Comparison of ENCODE assay signal across 21 cellular contexts in the genomic region with DNA sequence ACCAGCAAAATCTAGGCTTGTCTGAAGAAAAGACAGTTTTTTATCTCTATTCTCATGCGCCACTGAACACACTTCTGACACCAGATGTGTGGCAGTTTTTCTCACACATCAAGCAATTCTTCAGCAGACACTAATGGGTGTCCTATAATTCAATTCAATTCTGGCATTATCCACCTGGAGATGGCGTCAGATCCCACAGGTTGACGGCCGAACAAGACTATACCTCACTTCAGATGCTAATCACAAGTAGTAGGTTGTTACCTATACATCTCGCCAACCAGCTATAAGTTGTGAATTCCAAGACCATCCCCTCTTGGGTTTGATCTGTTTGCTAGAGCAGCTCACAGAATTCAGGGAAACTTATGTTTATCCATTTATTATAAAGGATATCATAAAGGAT.
"Had no signal": no experiment of that assay in that cellular context is flagged by ENCODE, and none has a peak within 500 bp of the region (broad histone marks: within the 10 kb centered on the region; RNA-seq: fewer than 3 reads in every experiment).

No MANE protein-coding gene starts in this region.

- DNase-seq: activated CD4-positive, alpha-beta T cell treated with anti-CD3 and anti-CD28 coated beads, Interleukin-2, amount 10 ng/mL, durations not matched to agents 7 days and 5 days; activated CD8-positive, alpha-beta memory T cell treated with anti-CD3 and anti-CD28 coated beads, Interleukin-2, amount 50 U/mL, for 48 hours; activated effector memory CD4-positive, alpha-beta T cell treated with Interleukin-2 at 50 U/mL for 16 hours; activated naive CD4-positive, alpha-beta T cell treated with anti-CD3 and anti-CD28 coated beads, Interleukin-2, amount 10 ng/mL, durations not matched to agents 7 days and 5 days; activated naive CD8-positive, alpha-beta T cell treated with anti-CD3 and anti-CD28 coated beads, Interleukin-2, amount 50 U/mL, for 24 hours; activated T-cell treated with anti-CD3 and anti-CD28 coated beads, Interleukin-2, amount 50 U/mL, for 48 hours; anterior cingulate cortex; central memory CD4-positive, alpha-beta T cell; gastrocnemius medialis; heart left ventricle; kidney glomerular epithelial cell; left ventricle myocardium superior; naive B cell; stimulated activated CD4-positive, alpha-beta T cell treated with anti-CD3 and anti-CD28 coated beads, Interleukin-12 subunit alpha, Interleukin-12 subunit beta, amount 100 ng/mL, for 4 hours; stimulated activated CD4-positive, alpha-beta T cell treated with anti-CD3 and anti-CD28 coated beads, Interleukin-1b, Interleukin-23, amount 100 ng/mL, for 48 hours; stimulated activated naive CD4-positive, alpha-beta T cell treated with Interleukin-2 at 50 U/mL for 16 hours; thyroid gland had no signal

- H3K36me3 ChIP-seq: colonic mucosa, neural progenitor cell, thyroid gland had no signal

- ATAC-seq: activated CD4-positive, CD25-positive, alpha-beta regulatory T cell treated with anti-CD3 and anti-CD28 coated beads, Interleukin-2, amount 50 U/mL, for 24 hours; activated naive CD8-positive, alpha-beta T cell treated with anti-CD3 and anti-CD28 coated beads, Interleukin-2, amount 50 U/mL, for 24 hours; gastrocnemius medialis; heart left ventricle; left ventricle myocardium superior had no signal

- H3K9me3 ChIP-seq: colonic mucosa, gastrocnemius medialis, thyroid gland had no signal

- H2AFZ ChIP-seq: neural progenitor cell had no signal

- H3K27ac ChIP-seq: gastrocnemius medialis, heart left ventricle, neural progenitor cell, thyroid gland had no signal

- H3K27me3 ChIP-seq: colonic mucosa, gastrocnemius medialis, heart left ventricle, neural progenitor cell, thyroid gland had no signal

- H3K4me3 ChIP-seq: colonic mucosa, gastrocnemius medialis, heart left ventricle, neural progenitor cell, thyroid gland had no signal

- H3K9ac ChIP-seq: neural progenitor cell had no signal

- H3K4me1 ChIP-seq: colonic mucosa, neural progenitor cell, thyroid gland had no signal

- FAIRE-seq: urothelium cell line had no signal

- H3K4me2 ChIP-seq: neural progenitor cell had no signal
